ENCODE assay signal across 1 cellular context in the genomic region with DNA sequence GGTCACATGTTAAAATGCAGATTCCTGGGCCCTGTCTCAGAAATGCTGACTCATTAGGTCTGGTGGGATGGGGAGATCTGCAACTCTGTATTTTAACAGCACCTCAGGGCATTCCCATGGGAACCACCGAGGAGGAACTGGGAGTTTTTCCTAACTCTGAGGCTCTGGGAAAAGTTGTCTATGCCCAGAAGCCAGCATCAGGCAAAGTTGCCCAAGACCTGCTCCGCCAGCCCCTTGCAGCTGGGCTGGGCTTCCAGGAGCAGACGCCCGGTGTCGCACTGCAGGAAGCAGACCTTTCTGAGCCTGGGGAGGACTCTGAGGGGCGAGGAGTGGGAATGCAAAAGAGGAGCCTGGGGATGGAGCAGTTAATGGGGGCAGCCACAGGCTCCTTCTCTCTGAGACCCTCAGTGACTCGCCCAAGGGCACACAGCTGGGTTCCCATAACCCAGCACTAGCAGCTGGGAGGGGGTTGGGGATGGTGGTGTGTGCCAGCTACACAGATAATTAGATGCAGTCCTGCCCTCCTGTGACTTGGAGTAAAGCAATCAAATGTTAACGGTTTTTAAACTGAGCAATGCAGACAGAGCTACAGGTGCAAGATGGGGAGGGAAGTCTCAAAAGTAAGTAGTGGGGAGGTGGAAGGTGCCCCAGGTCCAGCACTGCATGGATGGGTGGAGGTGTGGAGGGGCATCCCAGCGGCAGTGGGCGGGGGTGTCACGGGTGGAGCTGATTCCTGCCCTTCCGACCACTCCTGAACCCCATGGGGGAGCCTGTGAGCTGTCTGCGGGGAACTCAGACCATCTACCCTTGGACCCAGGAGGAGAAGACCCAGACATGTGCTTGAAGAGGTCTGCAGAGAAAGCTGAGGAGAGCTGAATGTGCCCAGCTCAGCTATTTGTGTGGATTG.
TF ChIP-seq lines count a peak whose summit lies in the region.

No MANE protein-coding gene starts in this region.

TF ChIP-seq in HEK293T, 16 proteins besides CTCF, POLR2A, EP300 and RAD21 (continued from another document):
- no peak for TF ChIP-seq BHLHE40 (IDR thresholded peaks at IDR 0.05; ENCODE audit: borderline replicate concordance)
- no peak for TF ChIP-seq ZNF384 (IDR thresholded peaks at IDR 0.05)
- no peak for TF ChIP-seq ELF4 (IDR thresholded peaks at IDR 0.05)
- TF ChIP-seq FOXM1 (IDR thresholded peaks at IDR 0.05; ENCODE audit: borderline replicate concordance): no peak
- TF ChIP-seq CTBP1 (IDR thresholded peaks at IDR 0.05; ENCODE audit: borderline replicate concordance): no peak
- no peak for TF ChIP-seq NFRKB (IDR thresholded peaks at IDR 0.05)
- no peak for TF ChIP-seq SP1 (IDR thresholded peaks at IDR 0.05)
- no peak for TF ChIP-seq HDGF (IDR thresholded peaks at IDR 0.05; ENCODE audit: borderline replicate concordance)
- TF ChIP-seq FOXK2 (IDR thresholded peaks at IDR 0.05): no peak
- no peak for TF ChIP-seq SUZ12 (IDR thresholded peaks at IDR 0.05)
- no peak for TF ChIP-seq LEF1 (IDR thresholded peaks at IDR 0.05; ENCODE audit: borderline replicate concordance)
- TF ChIP-seq ARNT (IDR thresholded peaks at IDR 0.05): no peak
